1 cellular context compared by ENCODE assay signal in genomic region chr14:99251721-99252120, GRCh38.
TF ChIP-seq lines count a peak whose summit lies in the region.

No MANE protein-coding gene starts in this region.

TF ChIP-seq in H1, 55 proteins besides CTCF, POLR2A, EP300 and RAD21:
- TF ChIP-seq GABPA (IDR thresholded peaks at IDR 0.05; ENCODE audit: borderline replicate concordance, insufficient read depth, low read length) (no peak), SIRT6 (IDR thresholded peaks at IDR 0.05; ENCODE audit: low read length) (no peak), KDM1A (IDR thresholded peaks at IDR 0.05; ENCODE audit: borderline replicate concordance, low read length) (peak; percentile 88), SP4 (IDR thresholded peaks at IDR 0.05; ENCODE audit: low read length) (no peak), EZH2 (IDR thresholded peaks at IDR 0.05; ENCODE audit: low read depth, low read length, severe bottlenecking) (no peak)
